Comparison of ENCODE assay signal across 19 cellular contexts in the genomic region with DNA sequence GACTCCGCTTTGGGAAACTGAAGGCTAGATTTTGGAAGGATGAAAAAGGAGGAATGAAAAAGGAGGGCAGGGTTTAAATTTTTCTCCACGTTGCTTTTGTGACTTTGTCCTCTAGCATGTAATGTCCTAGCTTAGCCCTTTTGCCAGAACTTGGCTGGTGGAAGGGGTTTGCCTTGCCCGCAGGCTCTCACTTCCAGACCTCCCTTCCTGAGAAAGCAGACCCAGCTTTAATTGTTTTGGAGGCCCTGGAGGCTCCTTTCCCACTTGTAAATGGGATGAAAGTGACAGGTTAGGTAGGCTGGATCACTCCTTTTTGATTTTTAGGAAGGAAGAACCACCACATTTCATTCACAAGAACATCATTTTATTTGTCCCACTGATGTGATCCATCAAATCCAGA.
"Had no signal": no experiment of that assay in that cellular context is flagged by ENCODE, and none has a peak within 500 bp of the region (broad histone marks: within the 10 kb centered on the region; RNA-seq: fewer than 3 reads in every experiment).

No MANE protein-coding gene starts in this region.

- H3K9me3 ChIP-seq: esophagus muscularis mucosa, gastroesophageal sphincter, left lung, lower lobe of right lung, mucosa of descending colon had no signal

- H3K79me2 ChIP-seq: hepatocyte had no signal

- H3K4me3 ChIP-seq: coronary artery, dorsolateral prefrontal cortex, esophagus muscularis mucosa, gastroesophageal sphincter, heart left ventricle, hepatocyte, left lung, lower lobe of right lung, mucosa of descending colon had no signal

- H2AFZ ChIP-seq: hepatocyte had no signal

- H3K27ac ChIP-seq: coronary artery, dorsolateral prefrontal cortex, esophagus muscularis mucosa, foreskin keratinocyte, gastroesophageal sphincter, heart left ventricle, hepatocyte, left lung, lower lobe of right lung had no signal

- ATAC-seq: foreskin keratinocyte, gastroesophageal sphincter, heart left ventricle, left cardiac atrium, left ventricle myocardium superior, mucosa of descending colon had no signal

- H3K36me3 ChIP-seq: esophagus muscularis mucosa, gastroesophageal sphincter, heart left ventricle, left lung, lower lobe of right lung had no signal

- H3K27me3 ChIP-seq: dorsolateral prefrontal cortex, esophagus muscularis mucosa, gastroesophageal sphincter, heart left ventricle, hepatocyte, left lung had no signal

- DNase-seq: dermis blood vessel endothelial cell; dorsolateral prefrontal cortex; effector CD4-positive, alpha-beta T cell; effector memory CD4-positive, alpha-beta T cell; foreskin keratinocyte; heart left ventricle; hypothalamus; immature natural killer cell; left cardiac atrium; left ventricle myocardium superior; lower lobe of right lung; mesenchymal stem cell; mucosa of descending colon; naive B cell had no signal

- H3K4me2 ChIP-seq: hepatocyte had no signal

- H3K4me1 ChIP-seq: gastroesophageal sphincter, heart left ventricle, left lung, lower lobe of right lung had no signal
